Comparison of ENCODE assay signal across 8 cellular contexts in genomic region chr1:64470670-64471217, GRCh38. TPM values are rescaled to one million over a fixed set of nuclear protein-coding genes. Genes with fewer than 3 reads are reported as not detected.
DNase-seq lines count a peak whose midpoint lies in the region; ATAC-seq, FAIRE-seq and TF ChIP-seq lines count a peak whose summit lies in the region.

No MANE protein-coding gene starts in this region.

- no TSS peak for BruUV-seq in endothelial cell of umbilical vein (replicated peaks; lab: Mats Ljungman, UMichigan)

- POLR2A ChIA-PET in endothelial cell of umbilical vein (lab: Charles Lee), result interaction anchor here (0.7 kb wide), 1 partner anchor 60 kb away, joined by 3 read pairs; no protein-coding TSS in a partner anchor

- H3K4me3 ChIP-seq in SJSA1 (peak overlapping the region; percentile 51), endothelial cell of umbilical vein (replicated peaks in 1 of 3; ENCODE audit: insufficient read depth in 1 of 3, low read depth in 1 of 3, low read length in 3 of 3) (peak overlapping the region; percentile 53 to 83 (median 60)), muscle layer of colon (ENCODE audit: low read depth in 1 of 2, low read length in 2 of 2) (peak overlapping the region; percentile 58 to 73), aorta (ENCODE audit: low read length in 2 of 2) (peak overlapping the region; percentile 85 to 87)

- WGBS in aorta, 2 donors, result 1% methylated on average over 30 to 41 of the region's 41 CpGs

- H4K20me1 ChIP-seq in endothelial cell of umbilical vein (replicated peaks; ENCODE audit: control insufficient read depth, extremely low read depth, insufficient read depth, low read length), result no peaks in the 10 kb centered on the region

- intact Hi-C loops in endothelial cell of umbilical vein (cut with micrococcal nuclease) (loop anchor here (1.0 to 2.0 kb wide), 9 partner anchors 9 to 354 kb away; no protein-coding TSS in a partner anchor), aorta (cut with DNase I) (loop anchor here in 1 of 2 donors (5.0 to 10.0 kb wide), 2 partner anchors 64 to 207 kb away; no protein-coding TSS in a partner anchor)

- H2AFZ ChIP-seq in endothelial cell of umbilical vein (ENCODE audit: low read depth, low read length), result peak overlapping the region; percentile 98

- FAIRE-seq in endothelial cell of umbilical vein (lab: Jason Lieb, UNC), result no peak

- H3K4me1 ChIP-seq in SJSA1 (replicated peaks) (peaks cover 17% of the 10 kb centered on the region), endothelial cell of umbilical vein (ENCODE audit: control insufficient read depth, extremely low read depth, insufficient read depth, low read length) (peaks cover 27% of the 10 kb centered on the region), muscle layer of colon (ENCODE audit: insufficient read depth, low read length) (peaks cover 10% of the 10 kb centered on the region), aorta (ENCODE audit: control insufficient read depth in 1 of 2, insufficient read depth in 2 of 2, low read length in 2 of 2) (no peaks in the 10 kb centered on the region)

- peak overlapping the region; percentile 87 for H3K4me2 ChIP-seq in endothelial cell of umbilical vein (ENCODE audit: insufficient read depth, low read length)

- dilution Hi-C loops in endothelial cell of umbilical vein (cut with MboI; ENCODE audit: extremely low pct_ligation_motif_present, low sequenced_read_pairs), result no loop called here

- peaks cover 4% of the 10 kb centered on the region for H3K79me2 ChIP-seq in endothelial cell of umbilical vein (ENCODE audit: control insufficient read depth, insufficient read depth, low read length)

- H3K27ac ChIP-seq in SJSA1 (no peak overlapping the region), endothelial cell of umbilical vein (ENCODE audit: insufficient read depth, low read depth, low read length) (peak overlapping the region; percentile 48), muscle layer of colon (ENCODE audit: low read depth, low read length) (peak overlapping the region; percentile 61), aorta (ENCODE audit: low read depth in 1 of 2, low read length in 2 of 2) (peak overlapping the region; percentile 1 to 50)

- peak; percentile 10 for ATAC-seq in HG02938 (IDR thresholded peaks at IDR 0.05; ENCODE audit: unreplicated experiment)
- ATAC-seq in aorta (ENCODE audit: low FRiP score), result peak; percentile 63

- no peaks in the 10 kb centered on the region for H3K9me3 ChIP-seq in SJSA1 (replicated peaks)
- H3K9me3 ChIP-seq in endothelial cell of umbilical vein (replicated peaks; ENCODE audit: control insufficient read depth, insufficient read depth, low read length), result no peaks in the 10 kb centered on the region
- no peaks in the 10 kb centered on the region for H3K9me3 ChIP-seq in muscle layer of colon (ENCODE audit: low read length)
- H3K9me3 ChIP-seq in aorta (ENCODE audit: control insufficient read depth, low read length), result no peaks in the 10 kb centered on the region

- CTCF ChIA-PET in endothelial cell of umbilical vein (lab: Charles Lee), result interaction anchor here (0.9 kb wide), 1 partner anchor 352 kb away, joined by 4 read pairs; no protein-coding TSS in a partner anchor

- no peaks in the 10 kb centered on the region for H3K36me3 ChIP-seq in SJSA1
- H3K36me3 ChIP-seq in endothelial cell of umbilical vein (ENCODE audit: control insufficient read depth in 2 of 2, extremely low read depth in 1 of 2, insufficient read depth in 2 of 2, low read length in 2 of 2), result no peaks in the 10 kb centered on the region
- no peaks in the 10 kb centered on the region for H3K36me3 ChIP-seq in muscle layer of colon (ENCODE audit: insufficient read depth, low read length)
- no peaks in the 10 kb centered on the region for H3K36me3 ChIP-seq in aorta (ENCODE audit: control insufficient read depth in 1 of 2, insufficient read depth in 2 of 2, low read length in 1 of 2)

- no peaks in the 10 kb centered on the region for H3K9me1 ChIP-seq in endothelial cell of umbilical vein (replicated peaks; ENCODE audit: control insufficient read depth, extremely low read depth, insufficient read depth, low read length)

- no peak for TF ChIP-seq POLR2A in endothelial cell of umbilical vein (IDR thresholded peaks at IDR 0.05; ENCODE audit: low read depth, low read length)

- TF ChIP-seq CTCF in endothelial cell of umbilical vein (IDR thresholded peaks at IDR 0.05; ENCODE audit: extremely low read depth in 1 of 2, insufficient read depth in 1 of 2, low read depth in 1 of 2, low read length in 2 of 2), result no peak

- peak; percentile 61 for DNase-seq in activated effector memory CD4-positive, alpha-beta T cell treated with anti-CD3 and anti-CD28 coated beads, Interleukin-2, amount 50 U/mL, for 16 hours
- no peak for DNase-seq in activated effector memory CD4-positive, alpha-beta T cell treated with Interleukin-2 at 50 U/mL for 16 hours
- peak in 1 of 2 experiments; percentile 25 for DNase-seq in SJSA1 (ENCODE audit: low read depth in 1 of 2, low spot score in 2 of 2)
- DNase-seq in endothelial cell of umbilical vein (ENCODE audit: low read depth, low spot score), result peak; percentile 46
- DNase-seq in aorta, result peak; percentile 58 to 81
- no peak for DNase-seq in NCI-H446 (lab: John Stamatoyannopoulos, UW)

- H3K9ac ChIP-seq in endothelial cell of umbilical vein (replicated peaks; ENCODE audit: extremely low read depth, insufficient read depth, low read length), result peak overlapping the region; percentile 73
- no peak overlapping the region for H3K9ac ChIP-seq in muscle layer of colon (ENCODE audit: low read length)

- H3K27me3 ChIP-seq in SJSA1 (replicated peaks) (peaks cover 38% of the 10 kb centered on the region), endothelial cell of umbilical vein (ENCODE audit: control insufficient read depth in 2 of 2, insufficient read depth in 2 of 2, low read length in 2 of 2) (peaks cover 2 to 4% of the 10 kb centered on the region in 2 experiments), muscle layer of colon (ENCODE audit: control insufficient read depth in 1 of 2, insufficient read depth in 2 of 2, low read length in 2 of 2) (peaks cover 0 to 8% of the 10 kb centered on the region in 2 donors), aorta (ENCODE audit: control insufficient read depth in 1 of 2, insufficient read depth in 2 of 2, low read length in 1 of 2) (no peaks in the 10 kb centered on the region)

TF ChIP-seq in endothelial cell of umbilical vein, 7 proteins besides CTCF, POLR2A, EP300 and RAD21:
- TF ChIP-seq GATA2 (IDR thresholded peaks at IDR 0.05; ENCODE audit: insufficient read depth, insufficient read length, low read depth, low read length) (no peak), MAX (IDR thresholded peaks at IDR 0.05; ENCODE audit: insufficient read depth, insufficient read length) (no peak)

RNA-seq across cellular contexts. Expression of gene CACHD1, which starts 0.8 kb away (rescaled TPM):
- total RNA-seq in SJSA1 (2014; rRNA removed; shearing (Covaris generic)), result 0.34 TPM in 2 replicates
- 8.7 and 9.3 TPM in 2 replicates for total RNA-seq in endothelial cell of umbilical vein
- polyA plus RNA-seq in endothelial cell of umbilical vein, result 2.1 and 3.6 TPM in 2 replicates
- polyA plus RNA-seq in endothelial cell of umbilical vein (2011; cell fraction: cytosol; rRNA removed), result 2.6 and 3.0 TPM in 2 replicates
- 8.9 and 9.0 TPM in 2 replicates for polyA plus RNA-seq in endothelial cell of umbilical vein (2011; cell fraction: nucleus; rRNA removed)
- polyA plus RNA-seq in endothelial cell of umbilical vein (2012), result 4.8 and 7.0 TPM in 2 replicates
- 8.9 and 12.7 TPM in 2 replicates for polyA minus RNA-seq in endothelial cell of umbilical vein
- polyA minus RNA-seq in endothelial cell of umbilical vein (2011; cell fraction: cytosol; rRNA and poly(A)+ RNA removed), result not detected
- 10.9 and 17.8 TPM in 2 replicates for polyA minus RNA-seq in endothelial cell of umbilical vein (2011; cell fraction: nucleus; rRNA and poly(A)+ RNA removed)
- total RNA-seq in aorta, result 10 to 100 TPM in 1 of 2 donors, 1 to 10 TPM in 1; 7.7 to 26.5 TPM
- polyA plus RNA-seq in aorta, result 1 to 10 TPM; 1.4 to 2.3 TPM

Comparison
In these comparisons a context has a peak if more than half of its experiments do, and no peak if none do; other contexts are left out.
1. DNase-seq: peak in activated effector memory CD4-positive, alpha-beta T cell treated with anti-CD3 and anti-CD28 coated beads, Interleukin-2, amount 50 U/mL, for 16 hours (single experiment), endothelial cell of umbilical vein (single experiment) and aorta (2 of 2); none in activated effector memory CD4-positive, alpha-beta T cell treated with Interleukin-2 at 50 U/mL for 16 hours (single experiment) and NCI-H446 (0 of 2).
2. Peak in every context shown above with its lines, with median percentiles within 50 percentile points of each other: H3K4me3 ChIP-seq.